ENCODE assay signal across 10 cellular contexts in the genomic region with DNA sequence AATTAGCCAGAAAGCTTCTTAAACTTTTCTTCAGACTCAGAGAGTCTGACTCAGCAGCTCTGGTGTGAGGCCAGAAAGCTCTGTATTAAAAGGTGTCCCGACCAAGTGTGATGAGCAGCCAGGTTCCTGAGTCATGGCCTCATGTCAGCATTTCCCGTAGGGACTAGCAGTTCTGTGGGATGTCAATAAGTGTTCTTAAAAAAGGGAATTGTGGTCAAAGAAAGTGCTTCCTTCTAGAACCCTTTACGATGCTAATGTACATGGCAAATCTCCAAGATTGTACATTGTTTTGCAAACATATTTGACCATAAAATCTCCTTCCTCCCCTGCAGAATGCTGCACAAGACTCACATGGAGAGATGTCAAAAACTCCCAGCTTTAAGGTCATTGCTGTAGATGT.
DNase-seq lines count a peak whose midpoint lies in the region; ATAC-seq and TF ChIP-seq lines count a peak whose summit lies in the region.
"Had no signal": no experiment of that assay in that cellular context is flagged by ENCODE, and none has a peak within 500 bp of the region (broad histone marks: within the 10 kb centered on the region; RNA-seq: fewer than 3 reads in every experiment).

No MANE protein-coding gene starts in this region.

- TF ChIP-seq CTCF in WERI-Rb-1 (IDR thresholded peaks at IDR 0.05; ENCODE audit: low read depth, low read length) (no peak), tibial nerve (IDR thresholded peaks at IDR 0.05) (no peak)

- WGBS in tibial nerve, 2 donors = 18 to 24% methylated on average over 3 of the region's 3 CpGs

- H3K36me3 ChIP-seq in WERI-Rb-1 (no peaks in the 10 kb centered on the region), tibial nerve (peaks cover 0 to 18% (median 0%) of the 10 kb centered on the region in 3 donors)

- H3K27me3 ChIP-seq in WERI-Rb-1 (ENCODE audit: insufficient read depth, low read depth, severe bottlenecking) = no peaks in the 10 kb centered on the region
- no peaks in the 10 kb centered on the region for H3K27me3 ChIP-seq in tibial nerve
- H3K27me3 ChIP-seq: heart left ventricle had no signal

- TF ChIP-seq EP300 in tibial nerve (IDR thresholded peaks at IDR 0.05) = peak in 1 of 2 donors; percentile 23

- no peak for TF ChIP-seq POLR2A in tibial nerve (IDR thresholded peaks at IDR 0.05)

- H3K4me1 ChIP-seq in tibial nerve = peaks cover 0 to 25% (median 0%) of the 10 kb centered on the region in 4 donors

- DNase-seq in HPDE6-E6E7 (ENCODE audit: extremely low spot score) = peak; percentile 86
- DNase-seq in WERI-Rb-1 = peak; percentile 34
- peak; percentile 42 for DNase-seq in iPS-NIHi11 (ENCODE audit: low spot score)
- peak; percentile 14 to 49 for DNase-seq in tibial nerve (ENCODE audit: low spot score in 2 of 2)
- DNase-seq in activated CD8-positive, alpha-beta memory T cell treated with anti-CD3 and anti-CD28 coated beads for 24 hours = no peak
- DNase-seq: NCI-H524 treated with DMSO at 0.1 percent for 48 hours had no signal

- H3K4me3 ChIP-seq in WERI-Rb-1 (ENCODE audit: low read depth, low read length) (no peak overlapping the region), tibial nerve (no peak overlapping the region)
- H3K4me3 ChIP-seq: heart left ventricle had no signal

- H3K9me3 ChIP-seq in WERI-Rb-1 (ENCODE audit: severe bottlenecking) (no peaks in the 10 kb centered on the region), tibial nerve (peaks cover 0 to 7% (median 0%) of the 10 kb centered on the region in 4 donors)

- no peak for ATAC-seq in GM21381 (IDR thresholded peaks at IDR 0.05; ENCODE audit: unreplicated experiment)
- ATAC-seq in GM21825 (IDR thresholded peaks at IDR 0.05; ENCODE audit: unreplicated experiment) = no peak
- ATAC-seq: activated naive CD4-positive, alpha-beta T cell treated with anti-CD3 and anti-CD28 coated beads, Interleukin-2, amount 50 U/mL, for 72 hours; heart left ventricle had no signal

- H3K27ac ChIP-seq in WERI-Rb-1 (no peak overlapping the region), tibial nerve (no peak overlapping the region)
